Comparison of ENCODE assay signal across 8 cellular contexts in genomic region chr1:27031235-27032118, GRCh38. TPM values are rescaled to one million over a fixed set of nuclear protein-coding genes. Genes with fewer than 3 reads are reported as not detected.
A peak's percentile ranks its signal among the peaks of the same experiment; 100 is the strongest.
DNase-seq lines count a peak whose midpoint lies in the region; ATAC-seq, FAIRE-seq and TF ChIP-seq lines count a peak whose summit lies in the region.

No MANE protein-coding gene starts in this region.

- CTCF ChIA-PET in H1 (lab: Charles Lee; ENCODE audit: partially characterized antibody) = interaction anchor here (0.6 to 14.5 kb wide), 8 partner anchors 10 to 265 kb away, joined by 3 to 139 read pairs (median 6); partner anchors contain the start of gene TRNP1

- peak; percentile 32 for FAIRE-seq in H1 (lab: Jason Lieb, UNC)

- H3K4me2 ChIP-seq in H1 (ENCODE audit: insufficient read depth in 1 of 2, low read depth in 2 of 2, low read length in 2 of 2) = peak overlapping the region; percentile 60 to 62

- peak overlapping the region; percentile 81 for H2BK15ac ChIP-seq in H1 (ENCODE audit: low read length)

- H3K9me3 ChIP-seq in H1 (ENCODE audit: insufficient read depth in 2 of 2, low read depth in 1 of 2, low read length in 1 of 2) (no peaks in the 10 kb centered on the region), lung (ENCODE audit: control insufficient read depth in 2 of 2, insufficient read depth in 1 of 2, low read length in 1 of 2) (no peaks in the 10 kb centered on the region), uterus (no peaks in the 10 kb centered on the region)

- POLR2A ChIA-PET in H1 (lab: Charles Lee; ENCODE audit: partially characterized antibody) = interaction anchor here (1.0 to 58.9 kb wide), 11 partner anchors 9 to 335 kb away, joined by 3 to 1829 read pairs (median 3); partner anchors contain the start of genes TENT5B and TRNP1

- TF ChIP-seq RAD21 in H1 (IDR thresholded peaks at IDR 0.05 in 1 of 2, conservative IDR thresholded peaks at IDR 0.05 in 1 of 2; ENCODE audit: low read depth in 2 of 2, low read length in 2 of 2) = peak in 1 of 2 experiments; percentile 22; a peak in 1 of 4 replicates

- peak overlapping the region; percentile 94 for H4K91ac ChIP-seq in H1 (replicated peaks; ENCODE audit: insufficient read length, low read length)

- no peaks in the 10 kb centered on the region for H3K36me3 ChIP-seq in H1 (ENCODE audit: control insufficient read depth in 2 of 4, insufficient read depth in 4 of 4, low read length in 3 of 4)
- H3K36me3 ChIP-seq in lung (ENCODE audit: control insufficient read depth in 2 of 2, insufficient read depth in 2 of 2, low read length in 2 of 2) = no peaks in the 10 kb centered on the region
- H3K36me3 ChIP-seq in uterus = no peaks in the 10 kb centered on the region

- no peaks in the 10 kb centered on the region for H3K79me1 ChIP-seq in H1 (ENCODE audit: low read depth, low read length)

- H2BK5ac ChIP-seq in H1 (ENCODE audit: low read depth, low read length) = peak overlapping the region; percentile 97

- TF ChIP-seq EP300 in H1 (IDR thresholded peaks at IDR 0.05; ENCODE audit: borderline replicate concordance in 1 of 2, low read depth in 2 of 2, low read length in 2 of 2) = peak; percentile 40 to 57; a peak in 1 of 3 replicates

- H3K27me3 ChIP-seq in H1 (replicated peaks in 1 of 4; ENCODE audit: control insufficient read depth in 3 of 4, extremely low read depth in 1 of 4, insufficient read depth in 3 of 4, low read length in 3 of 4) (no peaks in the 10 kb centered on the region), lung (ENCODE audit: control insufficient read depth, insufficient read depth) (no peaks in the 10 kb centered on the region), uterus (no peaks in the 10 kb centered on the region)

- no peaks in the 10 kb centered on the region; the same call in 1 of the 2 replicates for H3K23me2 ChIP-seq in H1 (ENCODE audit: low read depth, low read length)

- H3K9ac ChIP-seq in H1 (replicated peaks in 1 of 4; ENCODE audit: extremely low read depth in 1 of 4, low read depth in 3 of 4, low read length in 3 of 4) = peak overlapping the region in 2 of 4 experiments; percentile 57 to 67; a peak in 4 of 7 replicates

- ATAC-seq in lung (ENCODE audit: insufficient read depth, low FRiP score) = peak; percentile 80
- ATAC-seq in GM18861 (IDR thresholded peaks at IDR 0.05; ENCODE audit: unreplicated experiment) = no peak
- no peak for ATAC-seq in HG03039 (IDR thresholded peaks at IDR 0.05; ENCODE audit: unreplicated experiment)

- H4K8ac ChIP-seq in H1 (ENCODE audit: extremely low read depth, insufficient read depth, low read length) = peak overlapping the region; percentile 87

- no peak overlapping the region for H3K14ac ChIP-seq in H1 (ENCODE audit: insufficient read length)

- peak overlapping the region; percentile 82 for H4K5ac ChIP-seq in H1 (ENCODE audit: insufficient read length, low read depth, low read length)

- WGBS in H1 (ENCODE audit: extremely low coverage in 1 of 2, insufficient coverage in 1 of 2, insufficient read length in 1 of 2, insufficient replicate concordance in 2 of 2, low coverage in 1 of 2, low lambda C conversion rate in 2 of 2, missing lambda C conversion rate in 1 of 2), 2 experiments = 17% methylated on average over 40 of the region's 43 CpGs; no CpG with 5 or more reads in 1 of the 2 experiments
- 22 to 29% methylated on average over 36 to 43 of the region's 43 CpGs for whole genome bisulfite sequencing in lung, 2 donors

- no peaks in the 10 kb centered on the region for H3K79me2 ChIP-seq in H1 (ENCODE audit: control insufficient read depth in 1 of 2, insufficient read depth in 2 of 2, low read length in 2 of 2)

- H3K56ac ChIP-seq in H1 (replicated peaks; ENCODE audit: insufficient read length, low read depth, low read length) = no peak overlapping the region

- H3K4ac ChIP-seq in H1 (replicated peaks; ENCODE audit: insufficient read length, low read depth, low read length) = peak overlapping the region; percentile 51

- H3K18ac ChIP-seq in H1 (ENCODE audit: extremely low read depth, low read length) = peak overlapping the region; percentile 93

- peak overlapping the region; percentile 80 for H2BK20ac ChIP-seq in H1 (ENCODE audit: low read length)

- no peaks in the 10 kb centered on the region for H4K20me1 ChIP-seq in H1 (replicated peaks in 1 of 2; ENCODE audit: control insufficient read depth in 1 of 2, insufficient read depth in 2 of 2, low read length in 2 of 2)

- H3K4me3 ChIP-seq in H1 (ENCODE audit: extremely low read depth in 1 of 4, insufficient read depth in 2 of 4, low read depth in 3 of 4, low read length in 4 of 4) = peak overlapping the region; percentile 9 to 48 (median 23); a peak in 7 of 8 replicates
- no peak overlapping the region for H3K4me3 ChIP-seq in lung
- peak overlapping the region; percentile 25 to 30 for H3K4me3 ChIP-seq in uterus

- DNase-seq in AG20443 (ENCODE audit: low spot score) = peak; percentile 77
- peak; percentile 81 for DNase-seq in NCI-H2107 treated with DMSO at 0.1 percent for 48 hours (lab: John Stamatoyannopoulos, UW; ENCODE audit: unreplicated experiment)
- DNase-seq in H1 (ENCODE audit: low read depth in 1 of 2, low spot score in 2 of 2) = peak in 1 of 2 experiments; percentile 80
- DNase-seq in lung (ENCODE audit: low spot score) = peak; percentile 81
- peak; percentile 72 to 77 for DNase-seq in uterus
- no peak for DNase-seq in RKO (ENCODE audit: low spot score)

- peak overlapping the region; percentile 51 for H2BK120ac ChIP-seq in H1 (replicated peaks; ENCODE audit: low read depth, low read length)

- H3K4me1 ChIP-seq in H1 (replicated peaks in 1 of 4; ENCODE audit: control insufficient read depth in 3 of 4, insufficient read depth in 4 of 4, low read length in 3 of 4) (peaks cover 16 to 29% (median 19%) of the 10 kb centered on the region in 4 experiments), lung (ENCODE audit: control insufficient read depth in 2 of 2, insufficient read depth in 2 of 2, low read length in 2 of 2) (peaks cover 0 to 7% of the 10 kb centered on the region in 2 donors), uterus (no peaks in the 10 kb centered on the region)

- H3K27ac ChIP-seq in H1 (ENCODE audit: low read depth, low read length) = peak overlapping the region; percentile 77
- H3K27ac ChIP-seq in lung (ENCODE audit: low read depth in 1 of 2, low read length in 1 of 2) = peak overlapping the region; percentile 37 to 90
- peak overlapping the region; percentile 38 to 60 for H3K27ac ChIP-seq in uterus

- intact Hi-C loops in uterus (cut with DNase I; ENCODE audit: low total_unique reads) = no loop called here

- peak overlapping the region; percentile 84 for H2AK5ac ChIP-seq in H1 (ENCODE audit: low read depth, low read length)

- H2BK12ac ChIP-seq in H1 (ENCODE audit: low read depth, low read length) = peak overlapping the region; percentile 96

- no peak overlapping the region for H2AFZ ChIP-seq in H1 (ENCODE audit: low read length)

- TF ChIP-seq POLR2A in H1 (IDR thresholded peaks at IDR 0.05; ENCODE audit: control extremely low read depth in 1 of 2, low read depth in 2 of 2, low read length in 2 of 2) = peak in 1 of 2 experiments; percentile 47; a peak in 2 of 3 replicates
- TF ChIP-seq POLR2A in uterus (IDR thresholded peaks at IDR 0.05) = no peak

- no peak for TF ChIP-seq CTCF in H1 (IDR thresholded peaks at IDR 0.05; ENCODE audit: control extremely low read depth in 1 of 3, insufficient read depth in 1 of 3, low read depth in 1 of 3, low read length in 3 of 3)
- no peak for TF ChIP-seq CTCF in lung (IDR thresholded peaks at IDR 0.05; ENCODE audit: control extremely low read depth, extremely low read depth)
- TF ChIP-seq CTCF in uterus (IDR thresholded peaks at IDR 0.05) = no peak

- peak overlapping the region; percentile 62 for H3K23ac ChIP-seq in H1 (ENCODE audit: insufficient read length)

TF ChIP-seq in H1, 55 proteins besides CTCF, POLR2A, EP300 and RAD21 (continues in another document):
- no peak for TF ChIP-seq HDAC6 (IDR thresholded peaks at IDR 0.05; ENCODE audit: low read depth, low read length)
- no peak for TF ChIP-seq TBP (IDR thresholded peaks at IDR 0.05; ENCODE audit: low read depth, low read length)
- 0 out of 2 replicates have a peak, but pooled peaks have one; percentile 62 for TF ChIP-seq SP4 (IDR thresholded peaks at IDR 0.05; ENCODE audit: low read length)
- peak; percentile 95 for TF ChIP-seq BACH1 (IDR thresholded peaks at IDR 0.05; ENCODE audit: low read length)
- no peak for TF ChIP-seq RXRA (IDR thresholded peaks at IDR 0.05; ENCODE audit: insufficient read depth, low read depth, low read length)
- peak; percentile 59; the same call in 1 of the 2 replicates for TF ChIP-seq E2F6 (IDR thresholded peaks at IDR 0.05)

RNA-seq across cellular contexts. Expression of gene TENT5B, which starts 18.8 kb away (rescaled TPM):
- 118 and 129 TPM in 2 replicates for total RNA-seq in H1 (2021; fragmentation: NEBNext Ultra II Directional; extraction: Animal tissue kit (Norgen Biotek cat#: 25700))
- 119 and 188 TPM in 2 replicates for polyA plus RNA-seq in H1 (2011; rRNA removed)
- 156 TPM for polyA plus RNA-seq in H1 (2011; cell fraction: cytosol; rRNA removed)
- 142 TPM for polyA plus RNA-seq in H1 (2011; cell fraction: nucleus; rRNA removed)
- 104 to 136 TPM (median 132 TPM) in 4 replicates for polyA plus RNA-seq in H1 (2012, experiment 1 of 2)
- 157 TPM for polyA plus RNA-seq in H1 (2012, experiment 2 of 2)
- polyA plus RNA-seq in H1 (2013, experiment 1 of 2) = 64.1 TPM
- 57.8 TPM for polyA plus RNA-seq in H1 (2013, experiment 2 of 2)
- 138 and 188 TPM in 2 replicates for polyA minus RNA-seq in H1 (2011; rRNA and poly(A)+ RNA removed)
- polyA minus RNA-seq in H1 (2011; cell fraction: cytosol; rRNA and poly(A)+ RNA removed) = 164 TPM
- 132 TPM for polyA minus RNA-seq in H1 (2011; cell fraction: nucleus; rRNA and poly(A)+ RNA removed)
- total RNA-seq in lung = 10 to 100 TPM; 22.2 to 43.1 TPM
- polyA plus RNA-seq in lung = 10 to 100 TPM; 13.5 to 17.8 TPM
- total RNA-seq in uterus = 10 to 100 TPM in 2 of 4 donors, 1 to 10 TPM in 2; 3.2 to 30.0 (median 11.9) TPM

RNA-seq across cellular contexts. Expression of gene TRNP1, which starts 38.0 kb away (rescaled TPM):
- 51.6 and 51.7 TPM in 2 replicates for total RNA-seq in H1 (2021; fragmentation: NEBNext Ultra II Directional; extraction: Animal tissue kit (Norgen Biotek cat#: 25700))
- 102 and 106 TPM in 2 replicates for polyA plus RNA-seq in H1 (2011; rRNA removed)
- 69.8 TPM for polyA plus RNA-seq in H1 (2011; cell fraction: cytosol; rRNA removed)
- 31.0 TPM for polyA plus RNA-seq in H1 (2011; cell fraction: nucleus; rRNA removed)
- 30.9 to 32.4 TPM (median 31.9 TPM) in 4 replicates for polyA plus RNA-seq in H1 (2012, experiment 1 of 2)
- polyA plus RNA-seq in H1 (2012, experiment 2 of 2) = 43.6 TPM
- polyA plus RNA-seq in H1 (2013, experiment 1 of 2) = 29.6 TPM
- polyA plus RNA-seq in H1 (2013, experiment 2 of 2) = 28.1 TPM
- polyA minus RNA-seq in H1 (2011; rRNA and poly(A)+ RNA removed) = 17.3 and 19.1 TPM in 2 replicates
- polyA minus RNA-seq in H1 (2011; cell fraction: cytosol; rRNA and poly(A)+ RNA removed) = 31.3 TPM
- 49.0 TPM for polyA minus RNA-seq in H1 (2011; cell fraction: nucleus; rRNA and poly(A)+ RNA removed)
- total RNA-seq in lung = 10 to 100 TPM in 1 of 2 donors, 1 to 10 TPM in 1; 2.0 to 23.1 TPM
- 10 to 100 TPM in 1 of 2 donors, 1 to 10 TPM in 1; 8.3 to 21.8 TPM for polyA plus RNA-seq in lung
- total RNA-seq in uterus = 10 to 100 TPM in 2 of 4 donors, 1 to 10 TPM in 2; 1.5 to 11.9 (median 7.2) TPM
